ENCODE assay signal across 10 cellular contexts in the genomic region with DNA sequence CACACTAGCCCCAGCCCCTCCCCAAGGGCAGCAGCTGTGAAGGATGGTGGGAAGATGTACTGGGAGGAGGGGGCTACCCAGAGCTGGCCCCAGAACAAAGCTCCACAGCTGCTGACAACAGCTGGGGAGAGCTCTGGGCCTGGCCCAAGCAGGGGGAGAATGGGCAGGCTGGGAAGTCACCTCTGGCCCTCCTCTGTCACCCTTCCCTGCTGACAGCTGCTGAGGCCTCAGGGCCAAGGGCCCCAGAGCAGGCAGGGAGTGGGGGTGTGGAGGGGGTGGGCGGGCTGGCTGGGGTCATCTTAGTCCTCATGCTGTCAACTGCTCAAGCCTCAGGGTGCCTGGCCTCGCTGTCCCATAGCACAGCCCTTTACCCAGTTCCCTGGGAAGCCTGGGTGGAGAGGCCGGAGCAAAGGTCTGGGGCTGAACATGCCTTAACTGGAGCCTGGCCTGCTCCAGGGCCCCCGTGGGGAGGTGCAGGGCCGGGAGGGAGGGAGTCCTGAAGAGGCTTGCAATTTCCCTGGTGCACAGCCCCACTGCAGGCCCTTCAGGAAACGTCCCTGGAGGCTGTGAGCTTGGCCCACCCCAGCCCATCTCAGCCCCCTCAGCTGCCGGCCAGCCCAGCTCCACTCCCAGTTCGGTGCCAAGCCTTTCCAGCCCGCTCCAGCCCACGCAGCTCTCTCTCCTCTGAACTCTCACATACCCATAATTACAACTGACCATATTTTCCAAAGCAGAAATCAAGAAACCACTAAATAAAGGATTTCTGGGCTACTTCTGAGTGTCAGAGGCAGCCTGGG. TPM values are rescaled to one million over a fixed set of nuclear protein-coding genes. Genes with fewer than 3 reads are reported as not detected.
DNase-seq lines count a peak whose midpoint lies in the region; ATAC-seq, FAIRE-seq and TF ChIP-seq lines count a peak whose summit lies in the region.
"Had no signal": no experiment of that assay in that cellular context is flagged by ENCODE, and none has a peak within 500 bp of the region (broad histone marks: within the 10 kb centered on the region; RNA-seq: fewer than 3 reads in every experiment).

No MANE protein-coding gene starts in this region.

- H3K36me3 ChIP-seq in H1 (ENCODE audit: control insufficient read depth in 2 of 4, insufficient read depth in 4 of 4, low read length in 3 of 4), result 0 out of 8 replicates have a peak, but pooled peaks cover 0 to 2% (median 0%) of the 10 kb centered on the region in 4 experiments
- no peaks in the 10 kb centered on the region for H3K36me3 ChIP-seq in lung (ENCODE audit: control insufficient read depth in 2 of 2, insufficient read depth in 2 of 2, low read length in 2 of 2)
- H3K36me3 ChIP-seq in stomach smooth muscle (ENCODE audit: control insufficient read depth in 2 of 2, insufficient read depth in 2 of 2, low read length in 2 of 2), result peaks cover 0 to 8% of the 10 kb centered on the region in 2 donors
- no peaks in the 10 kb centered on the region for H3K36me3 ChIP-seq in CD4-positive, alpha-beta memory T cell (ENCODE audit: insufficient read depth, low read length)

- DNase-seq in HuH-7 (ENCODE audit: low spot score) (peak; percentile 67), H1 (ENCODE audit: low read depth in 1 of 2, low spot score in 2 of 2) (no peak), lung (ENCODE audit: low spot score) (no peak), A172 (ENCODE audit: low spot score) (no peak)
- DNase-seq in CD4-positive, alpha-beta memory T cell, result no peak
- DNase-seq: NCI-H446 had no signal

- peak overlapping the region in 1 of 7 donors; percentile 83 for H3K27ac Mint-ChIP-seq in CD4-positive, alpha-beta memory T cell

- H3K4me3 ChIP-seq in H1 (ENCODE audit: extremely low read depth in 1 of 4, insufficient read depth in 2 of 4, low read depth in 3 of 4, low read length in 4 of 4) (no peak overlapping the region), lung (no peak overlapping the region), stomach smooth muscle (ENCODE audit: low read length in 2 of 2) (peak overlapping the region in 1 of 2 donors; percentile 44)
- no peak overlapping the region for H3K4me3 ChIP-seq in CD4-positive, alpha-beta memory T cell (ENCODE audit: low read length in 2 of 2)

- ATAC-seq in lung (ENCODE audit: insufficient read depth, low FRiP score) (no peak), GM21529 (IDR thresholded peaks at IDR 0.05; ENCODE audit: unreplicated experiment) (no peak), GM21619 (IDR thresholded peaks at IDR 0.05; ENCODE audit: unreplicated experiment) (no peak)

- intact Hi-C loops in CD4-positive, alpha-beta memory T cell (cut with micrococcal nuclease), result no loop called here

- H3K27ac ChIP-seq in H1 (ENCODE audit: low read depth, low read length) (no peak overlapping the region), lung (ENCODE audit: low read depth in 1 of 2, low read length in 1 of 2) (peak overlapping the region; percentile 65 to 90), stomach smooth muscle (ENCODE audit: low read length) (peak overlapping the region; percentile 96)
- no peak overlapping the region for H3K27ac ChIP-seq in CD4-positive, alpha-beta memory T cell (ENCODE audit: low read depth, low read length)

- TF ChIP-seq RAD21 in H1 (IDR thresholded peaks at IDR 0.05 in 1 of 2, conservative IDR thresholded peaks at IDR 0.05 in 1 of 2; ENCODE audit: low read depth in 2 of 2, low read length in 2 of 2), result no peak

- H3K4me1 ChIP-seq in H1 (replicated peaks in 1 of 4; ENCODE audit: control insufficient read depth in 3 of 4, insufficient read depth in 4 of 4, low read length in 3 of 4), result peaks cover 15 to 51% (median 29%) of the 10 kb centered on the region in 4 experiments
- peaks cover 29 to 37% of the 10 kb centered on the region in 2 donors for H3K4me1 ChIP-seq in lung (ENCODE audit: control insufficient read depth in 2 of 2, insufficient read depth in 2 of 2, low read length in 2 of 2)
- peaks cover 96% of the 10 kb centered on the region for H3K4me1 ChIP-seq in stomach smooth muscle (ENCODE audit: control insufficient read depth, insufficient read depth, low read length)
- H3K4me1 ChIP-seq in CD4-positive, alpha-beta memory T cell (ENCODE audit: insufficient read depth, low read length), result peaks cover 4% of the 10 kb centered on the region

- WGBS in H1 (ENCODE audit: extremely low coverage in 1 of 2, insufficient coverage in 1 of 2, insufficient read length in 1 of 2, insufficient replicate concordance in 2 of 2, low coverage in 1 of 2, low lambda C conversion rate in 2 of 2, missing lambda C conversion rate in 1 of 2), 2 experiments, result 73% methylated on average over 9 of the region's 10 CpGs; no CpG with 5 or more reads in 1 of the 2 experiments
- WGBS in lung, 2 donors, result 52 to 60% methylated on average over 9 to 10 of the region's 10 CpGs

- CTCF ChIA-PET in H1 (lab: Charles Lee; ENCODE audit: partially characterized antibody), result interaction anchor here (0.5 to 2.0 kb wide), 5 partner anchors 11 to 138 kb away, joined by 3 to 6 read pairs (median 3); no protein-coding TSS in a partner anchor
- CTCF ChIA-PET in CD4-positive, alpha-beta memory T cell (lab: Charles Lee; ENCODE audit: partially characterized antibody), result interaction anchor here (0.7 kb wide), 1 partner anchor 12 kb away, joined by 3 read pairs; no protein-coding TSS in a partner anchor

- no peak overlapping the region for H3K14ac ChIP-seq in H1 (ENCODE audit: insufficient read length)

- H3K9me3 ChIP-seq in H1 (ENCODE audit: insufficient read depth in 2 of 2, low read depth in 1 of 2, low read length in 1 of 2), result no peaks in the 10 kb centered on the region
- H3K9me3 ChIP-seq in lung (ENCODE audit: control insufficient read depth in 2 of 2, insufficient read depth in 1 of 2, low read length in 1 of 2), result no peaks in the 10 kb centered on the region
- no peaks in the 10 kb centered on the region for H3K9me3 ChIP-seq in stomach smooth muscle (ENCODE audit: control insufficient read depth in 2 of 2, low read length in 2 of 2)
- H3K9me3 ChIP-seq in CD4-positive, alpha-beta memory T cell (ENCODE audit: control insufficient read depth in 1 of 2, low read length in 2 of 2), result no peaks in the 10 kb centered on the region

- no peak overlapping the region; the same call in 1 of the 2 replicates for H2AK5ac ChIP-seq in H1 (ENCODE audit: low read depth, low read length)

- H4K20me1 ChIP-seq in H1 (replicated peaks in 1 of 2; ENCODE audit: control insufficient read depth in 1 of 2, insufficient read depth in 2 of 2, low read length in 2 of 2), result peaks cover 3 to 6% of the 10 kb centered on the region in 2 experiments

- H3K4me3 Mint-ChIP-seq in CD4-positive, alpha-beta memory T cell, result no peak overlapping the region
- H3K4me3 Mint-ChIP-seq: activated naive CD8-positive, alpha-beta T cell had no signal

- H2BK5ac ChIP-seq in H1 (ENCODE audit: low read depth, low read length), result 0 out of 2 replicates have a peak overlapping the region, but pooled peaks have one; percentile 35

- H2BK15ac ChIP-seq in H1 (ENCODE audit: low read length), result no peak overlapping the region

- H2BK20ac ChIP-seq in H1 (ENCODE audit: low read length), result no peak overlapping the region

- H4K5ac ChIP-seq in H1 (ENCODE audit: insufficient read length, low read depth, low read length), result no peak overlapping the region

- H3K4me2 ChIP-seq in H1 (ENCODE audit: insufficient read depth in 1 of 2, low read depth in 2 of 2, low read length in 2 of 2), result no peak overlapping the region

- no peak for TF ChIP-seq EP300 in H1 (IDR thresholded peaks at IDR 0.05; ENCODE audit: borderline replicate concordance in 1 of 2, low read depth in 2 of 2, low read length in 2 of 2)

- no peak overlapping the region for H4K91ac ChIP-seq in H1 (replicated peaks; ENCODE audit: insufficient read length, low read length)

- H3K79me2 ChIP-seq in H1 (ENCODE audit: control insufficient read depth in 1 of 2, insufficient read depth in 2 of 2, low read length in 2 of 2), result peaks cover 0 to 2% of the 10 kb centered on the region in 2 experiments; a peak in 1 of 4 replicates

- H3K27me3 ChIP-seq in H1 (replicated peaks in 1 of 4; ENCODE audit: control insufficient read depth in 3 of 4, extremely low read depth in 1 of 4, insufficient read depth in 3 of 4, low read length in 3 of 4), result no peaks in the 10 kb centered on the region
- H3K27me3 ChIP-seq in lung (ENCODE audit: control insufficient read depth, insufficient read depth), result no peaks in the 10 kb centered on the region
- H3K27me3 ChIP-seq in stomach smooth muscle (ENCODE audit: control insufficient read depth in 1 of 2, insufficient read depth in 2 of 2, low read length in 2 of 2), result no peaks in the 10 kb centered on the region
- no peaks in the 10 kb centered on the region for H3K27me3 ChIP-seq in CD4-positive, alpha-beta memory T cell (ENCODE audit: insufficient read depth, low read length)

- H2AFZ ChIP-seq in H1 (ENCODE audit: low read length), result no peak overlapping the region

- no peaks in the 10 kb centered on the region for H3K27me3 Mint-ChIP-seq in CD4-positive, alpha-beta memory T cell
- H3K27me3 Mint-ChIP-seq: activated naive CD8-positive, alpha-beta T cell had no signal

- H3K79me1 ChIP-seq in H1 (ENCODE audit: low read depth, low read length), result peaks cover 2% of the 10 kb centered on the region; the same call in 1 of the 2 replicates

- no peak overlapping the region for H3K23ac ChIP-seq in H1 (ENCODE audit: insufficient read length)

- no peak overlapping the region for H2BK120ac ChIP-seq in H1 (replicated peaks; ENCODE audit: low read depth, low read length)

- H3K4me1 Mint-ChIP-seq in CD4-positive, alpha-beta memory T cell, result no peaks in the 10 kb centered on the region

- TF ChIP-seq POLR2A in H1 (IDR thresholded peaks at IDR 0.05; ENCODE audit: control extremely low read depth in 1 of 2, low read depth in 2 of 2, low read length in 2 of 2), result no peak

- H3K9me3 Mint-ChIP-seq in CD4-positive, alpha-beta memory T cell, result no peaks in the 10 kb centered on the region

- H3K9ac ChIP-seq in H1 (replicated peaks in 1 of 4; ENCODE audit: extremely low read depth in 1 of 4, low read depth in 3 of 4, low read length in 3 of 4) (no peak overlapping the region; a peak in 2 of 7 replicates), stomach smooth muscle (ENCODE audit: low read length in 2 of 2) (peak overlapping the region; percentile 57 to 68)

- no peak for FAIRE-seq in H1 (lab: Jason Lieb, UNC)

- TF ChIP-seq CTCF in H1 (IDR thresholded peaks at IDR 0.05; ENCODE audit: control extremely low read depth in 1 of 3, insufficient read depth in 1 of 3, low read depth in 1 of 3, low read length in 3 of 3) (no peak), lung (IDR thresholded peaks at IDR 0.05; ENCODE audit: control extremely low read depth, extremely low read depth) (no peak)

- no peaks in the 10 kb centered on the region for H3K36me3 Mint-ChIP-seq in CD4-positive, alpha-beta memory T cell
- H3K36me3 Mint-ChIP-seq: activated naive CD8-positive, alpha-beta T cell had no signal

- no peak overlapping the region; the same call in none of the 2 replicates for H3K18ac ChIP-seq in H1 (ENCODE audit: extremely low read depth, low read length)

- no peak overlapping the region for H4K8ac ChIP-seq in H1 (ENCODE audit: extremely low read depth, insufficient read depth, low read length)

- POLR2A ChIA-PET in H1 (lab: Charles Lee; ENCODE audit: partially characterized antibody), result interaction anchor here (1.0 to 8.3 kb wide), 6 partner anchors 10 to 37 kb away, joined by 3 to 72 read pairs (median 8); partner anchors contain the start of gene HSPG2
- POLR2A ChIA-PET in CD4-positive, alpha-beta memory T cell (lab: Charles Lee; ENCODE audit: partially characterized antibody), result no interaction called here

- H3K56ac ChIP-seq in H1 (replicated peaks; ENCODE audit: insufficient read length, low read depth, low read length), result no peak overlapping the region

- H2BK12ac ChIP-seq in H1 (ENCODE audit: low read depth, low read length), result peak overlapping the region; percentile 39; the same call in 1 of the 2 replicates

- H3K23me2 ChIP-seq in H1 (ENCODE audit: low read depth, low read length), result no peaks in the 10 kb centered on the region

- peak overlapping the region; percentile 59 for H3K4ac ChIP-seq in H1 (replicated peaks; ENCODE audit: insufficient read length, low read depth, low read length)

RNA-seq across cellular contexts. Expression of gene HSPG2, which starts 25.7 kb away (rescaled TPM):
- total RNA-seq in H1 (2021; fragmentation: NEBNext Ultra II Directional; extraction: Animal tissue kit (Norgen Biotek cat#: 25700)), result 108 and 111 TPM in 2 replicates
- polyA plus RNA-seq in H1 (2011; rRNA removed) (17.8 and 27.7 TPM in 2 replicates), lung (100 to 1,000 TPM in 1 of 2 donors, 10 to 100 TPM in 1; 58.0 to 100 TPM)
- 17.0 TPM for polyA plus RNA-seq in H1 (2011; cell fraction: cytosol; rRNA removed)
- polyA plus RNA-seq in H1 (2011; cell fraction: nucleus; rRNA removed), result 113 TPM
- 41.0 to 91.2 TPM (median 79.8 TPM) in 4 replicates for polyA plus RNA-seq in H1 (2012, experiment 1 of 2)
- 63.7 TPM for polyA plus RNA-seq in H1 (2012, experiment 2 of 2)
- polyA plus RNA-seq in H1 (2013, experiment 1 of 2), result 65.5 TPM
- polyA plus RNA-seq in H1 (2013, experiment 2 of 2), result 40.5 TPM
- polyA minus RNA-seq in H1 (2011; rRNA and poly(A)+ RNA removed), result 27.8 and 28.3 TPM in 2 replicates
- polyA minus RNA-seq in H1 (2011; cell fraction: cytosol; rRNA and poly(A)+ RNA removed), result 68.4 TPM
- 87.7 TPM for polyA minus RNA-seq in H1 (2011; cell fraction: nucleus; rRNA and poly(A)+ RNA removed)
- 100 to 1,000 TPM; 180 to 335 TPM for total RNA-seq in lung
- total RNA-seq in A172 (2014; rRNA removed; shearing (Covaris generic)), result 17.9 and 18.3 TPM in 2 replicates
- total RNA-seq in CD4-positive, alpha-beta memory T cell, result 1 to 10 TPM; 1.2 TPM
- not detected for polyA plus RNA-seq in CD4-positive, alpha-beta memory T cell

Comparison
In these comparisons a context has a peak if more than half of its experiments do, and no peak if none do; other contexts are left out.
1. H3K27ac ChIP-seq: peak in lung (2 of 2) and stomach smooth muscle (single experiment); none in H1 (single experiment) and CD4-positive, alpha-beta memory T cell (single experiment).
2. H3K9ac ChIP-seq: peak in stomach smooth muscle (2 of 2); none in H1 (0 of 4).